In genomic region chr2:109436635-109437225, GRCh38 we compare ENCODE assay signal across 10 cellular contexts.
DNase-seq lines count a peak whose midpoint lies in the region; FAIRE-seq and TF ChIP-seq lines count a peak whose summit lies in the region.
"Had no signal": no experiment of that assay in that cellular context is flagged by ENCODE, and none has a peak within 500 bp of the region (broad histone marks: within the 10 kb centered on the region; RNA-seq: fewer than 3 reads in every experiment).

No MANE protein-coding gene starts in this region.

- H4K20me1 ChIP-seq in smooth muscle cell (ENCODE audit: low read depth), result no peaks in the 10 kb centered on the region

- H3K9ac ChIP-seq in mesenchymal stem cell (ENCODE audit: low read length) (peak overlapping the region; percentile 40), stomach smooth muscle (ENCODE audit: low read length in 2 of 2) (no peak overlapping the region), smooth muscle cell (ENCODE audit: low read depth) (no peak overlapping the region)

- H3K4me2 ChIP-seq in mesenchymal stem cell (ENCODE audit: low read length, poor library complexity, severe bottlenecking) (no peak overlapping the region), smooth muscle cell (no peak overlapping the region)

- peak overlapping the region; percentile 26 to 37 for H3K18ac ChIP-seq in mesenchymal stem cell (ENCODE audit: low read depth in 1 of 2, low read length in 2 of 2)

- H3K27ac ChIP-seq in cingulate gyrus (ENCODE audit: low read depth, low read length) (peak overlapping the region; percentile 70), mesenchymal stem cell (ENCODE audit: low read length, poor library complexity, severe bottlenecking) (peak overlapping the region; percentile 29), stomach smooth muscle (ENCODE audit: low read length) (peak overlapping the region; percentile 46), smooth muscle cell (ENCODE audit: low read depth) (no peak overlapping the region)

- H2BK12ac ChIP-seq in mesenchymal stem cell (ENCODE audit: low read length in 2 of 2), result peak overlapping the region in 1 of 2 experiments; percentile 51

- H3K9me3 ChIP-seq in mesenchymal stem cell (ENCODE audit: control insufficient read depth, low read length) (peaks cover 14% of the 10 kb centered on the region), stomach smooth muscle (ENCODE audit: control insufficient read depth in 2 of 2, low read length in 2 of 2) (no peaks in the 10 kb centered on the region), smooth muscle cell (replicated peaks; ENCODE audit: low read depth) (peaks cover 2% of the 10 kb centered on the region)

- H3K4ac ChIP-seq in mesenchymal stem cell (ENCODE audit: low read depth in 1 of 2, low read length in 2 of 2), result no peak overlapping the region

- H4K91ac ChIP-seq in mesenchymal stem cell (ENCODE audit: low read length), result peak overlapping the region; percentile 70

- no peak for FAIRE-seq in RCC 7860 (lab: Jason Lieb, UNC)
- FAIRE-seq: islet of Langerhans had no signal

- H4K8ac ChIP-seq in mesenchymal stem cell (ENCODE audit: low read length), result peak overlapping the region; percentile 8

- H3K36me3 ChIP-seq in mesenchymal stem cell (ENCODE audit: control insufficient read depth in 1 of 2, insufficient read depth in 2 of 2, low read depth in 1 of 2, low read length in 2 of 2) (peaks cover 16 to 20% of the 10 kb centered on the region in 2 experiments), stomach smooth muscle (ENCODE audit: control insufficient read depth in 2 of 2, insufficient read depth in 2 of 2, low read length in 2 of 2) (peaks cover 3 to 14% of the 10 kb centered on the region in 2 donors), smooth muscle cell (ENCODE audit: low read depth) (no peaks in the 10 kb centered on the region)

- no peaks in the 10 kb centered on the region for H3K27me3 ChIP-seq in mesenchymal stem cell (ENCODE audit: control insufficient read depth in 1 of 2, insufficient read depth in 1 of 2, low read length in 2 of 2)
- H3K27me3 ChIP-seq in stomach smooth muscle (ENCODE audit: control insufficient read depth in 1 of 2, insufficient read depth in 2 of 2, low read length in 2 of 2), result no peaks in the 10 kb centered on the region
- H3K27me3 ChIP-seq in smooth muscle cell (ENCODE audit: low read depth), result no peaks in the 10 kb centered on the region

- no peak overlapping the region for H2AFZ ChIP-seq in mesenchymal stem cell (ENCODE audit: low read depth, low read length)
- no peak overlapping the region for H2AFZ ChIP-seq in smooth muscle cell (ENCODE audit: low read depth)

- no peak overlapping the region for H2BK15ac ChIP-seq in mesenchymal stem cell (ENCODE audit: low read depth, poor library complexity, severe bottlenecking)

- H3K4me3 ChIP-seq in mesenchymal stem cell (ENCODE audit: insufficient read depth in 1 of 2, low read depth in 1 of 2, low read length in 2 of 2) (no peak overlapping the region), stomach smooth muscle (ENCODE audit: low read length in 2 of 2) (no peak overlapping the region), smooth muscle cell (no peak overlapping the region)

- no peaks in the 10 kb centered on the region for H3K79me1 ChIP-seq in mesenchymal stem cell (replicated peaks; ENCODE audit: low read length, poor library complexity, severe bottlenecking)

- peak; percentile 20 for DNase-seq in NCI-H1092 treated with DMSO at 0.1 percent for 48 hours (lab: John Stamatoyannopoulos, UW)
- no peak for DNase-seq in mesenchymal stem cell
- DNase-seq in stimulated activated CD4-positive, alpha-beta T cell treated with anti-CD3 and anti-CD28 coated beads, Interleukin-15, amount 100 ng/mL, for 24 hours, result no peak
- no peak for DNase-seq in smooth muscle cell (lab: John Stamatoyannopoulos, UW; ENCODE audit: unreplicated experiment)
- DNase-seq in RCC 7860 (ENCODE audit: low spot score), result no peak
- DNase-seq in COLO829 (ENCODE audit: low spot score), result no peak
- DNase-seq: Karpas-422 had no signal

- no peak for TF ChIP-seq CTCF in smooth muscle cell (IDR thresholded peaks at IDR 0.05; ENCODE audit: borderline replicate concordance, insufficient read depth, poor library complexity, severe bottlenecking)

- H3K23ac ChIP-seq in mesenchymal stem cell (ENCODE audit: low read length in 2 of 2), result no peak overlapping the region

- peaks cover 27% of the 10 kb centered on the region for H3K4me1 ChIP-seq in mesenchymal stem cell (ENCODE audit: control insufficient read depth, insufficient read depth, low read depth, low read length)
- H3K4me1 ChIP-seq in stomach smooth muscle (ENCODE audit: control insufficient read depth, insufficient read depth, low read length), result peaks cover 15% of the 10 kb centered on the region
- no peaks in the 10 kb centered on the region for H3K4me1 ChIP-seq in smooth muscle cell (ENCODE audit: low read depth)

- WGBS in mesenchymal stem cell, result 93% methylated on average over 13 of the region's 15 CpGs
- WGBS in smooth muscle cell (ENCODE audit: low lambda C conversion rate), result 89% methylated on average over 15 of the region's 15 CpGs

- H3K79me2 ChIP-seq in smooth muscle cell (ENCODE audit: low read depth), result no peaks in the 10 kb centered on the region

- H2BK5ac ChIP-seq in mesenchymal stem cell (ENCODE audit: low read depth, low read length, poor library complexity, severe bottlenecking), result no peak overlapping the region

- peak overlapping the region in 1 of 2 experiments; percentile 23 for H3K14ac ChIP-seq in mesenchymal stem cell (ENCODE audit: low read length in 2 of 2)

- H2BK120ac ChIP-seq in mesenchymal stem cell (ENCODE audit: low read depth, low read length), result no peak overlapping the region

- H2AK5ac ChIP-seq in mesenchymal stem cell (ENCODE audit: low read length, severe bottlenecking), result peak overlapping the region; percentile 11

- no peaks in the 10 kb centered on the region for H3F3A ChIP-seq in smooth muscle cell (ENCODE audit: low read depth)
